9 cellular contexts compared by ENCODE assay signal in genomic region chr6:16812993-16813392, GRCh38.
"Had no signal": no experiment of that assay in that cellular context is flagged by ENCODE, and none has a peak within 500 bp of the region (broad histone marks: within the 10 kb centered on the region; RNA-seq: fewer than 3 reads in every experiment).

No MANE protein-coding gene starts in this region.

- DNase-seq: GM23248, GOT3, H7, IMR-90, Kasumi-1, KG1 had no signal

- FAIRE-seq: K562 had no signal

- H3K9ac ChIP-seq: GM23248 had no signal

- ATAC-seq: HCT116, K562 had no signal

- H3K9me3 ChIP-seq: HAP-1 had no signal

- H3K4me3 ChIP-seq: GM23248, HAP-1, K562 had no signal

- H2AFZ ChIP-seq: GM23248 had no signal

- H3K27ac ChIP-seq: GM23248 had no signal

- H3K36me3 ChIP-seq: HAP-1 had no signal

- H3K4me1 ChIP-seq: HAP-1 had no signal
